In genomic region chr6:122323361-122323760, GRCh38 we compare ENCODE assay signal across 10 cellular contexts.
A peak's percentile ranks its signal among the peaks of the same experiment; 100 is the strongest.
DNase-seq lines count a peak whose midpoint lies in the region; ATAC-seq lines count a peak whose summit lies in the region.
"Had no signal": no experiment of that assay in that cellular context is flagged by ENCODE, and none has a peak within 500 bp of the region (broad histone marks: within the 10 kb centered on the region; RNA-seq: fewer than 3 reads in every experiment).

No MANE protein-coding gene starts in this region.

- H3K4me2 ChIP-seq in Karpas-422 (ENCODE audit: low read depth, low read length, poor library complexity, severe bottlenecking) = peak overlapping the region; percentile 76

- no peaks in the 10 kb centered on the region for H3K36me3 Mint-ChIP-seq in central memory CD8-positive, alpha-beta T cell (ENCODE audit: insufficient read depth)

- no peak for DNase-seq in Karpas-422
- no peak for DNase-seq in central memory CD8-positive, alpha-beta T cell (ENCODE audit: low spot score in 2 of 2)
- DNase-seq in activated gamma-delta T cell (lab: John Stamatoyannopoulos, UW) = no peak
- no peak for DNase-seq in H7
- DNase-seq in iPS-NIHi7 (ENCODE audit: extremely low spot score) = no peak
- no peak for DNase-seq in stimulated activated CD8-positive, alpha-beta memory T cell treated with anti-CD3 and anti-CD28 coated beads, Interleukin-4, amount 100 ng/mL, for 48 hours
- DNase-seq: activated CD4-positive, alpha-beta T cell treated with anti-CD3 and anti-CD28 coated beads, Interleukin-2, amount 50 U/mL, for 1 hour; NCI-H1417 treated with DMSO at 0.1 percent for 48 hours had no signal

- H3K4me1 ChIP-seq in Karpas-422 (ENCODE audit: low read length) = peaks cover 6% of the 10 kb centered on the region; the same call in 1 of the 2 replicates
- H3K4me1 ChIP-seq in rectal smooth muscle tissue (ENCODE audit: control insufficient read depth, insufficient read depth, low read length) = no peaks in the 10 kb centered on the region

- no peaks in the 10 kb centered on the region for H3K79me2 ChIP-seq in Karpas-422 (ENCODE audit: low read length)

- no peaks in the 10 kb centered on the region for H3K9me3 ChIP-seq in Karpas-422 (ENCODE audit: low read length)

- peak overlapping the region; percentile 46 for H3K9ac ChIP-seq in Karpas-422 (ENCODE audit: low read length)
- H3K9ac ChIP-seq in rectal smooth muscle tissue (ENCODE audit: low read length) = no peak overlapping the region

- peak overlapping the region; percentile 75 for H3K4me3 Mint-ChIP-seq in central memory CD8-positive, alpha-beta T cell

- H4K20me1 ChIP-seq in Karpas-422 (ENCODE audit: insufficient read depth, low read depth, low read length) = no peaks in the 10 kb centered on the region

- H3K4me3 ChIP-seq in Karpas-422 (ENCODE audit: low read length) (peak overlapping the region; percentile 65), rectal smooth muscle tissue (ENCODE audit: low read length) (peak overlapping the region; percentile 32), H7 (ENCODE audit: insufficient read depth, low read depth, low read length) (no peak overlapping the region)

- no peaks in the 10 kb centered on the region for H3K36me3 ChIP-seq in Karpas-422 (ENCODE audit: insufficient read depth, low read length)
- H3K36me3 ChIP-seq in rectal smooth muscle tissue (ENCODE audit: control insufficient read depth, insufficient read depth, low read length) = no peaks in the 10 kb centered on the region
- H3K36me3 ChIP-seq in H7 (replicated peaks; ENCODE audit: control insufficient read depth, insufficient read depth, low read length) = no peaks in the 10 kb centered on the region

- H3K9me2 ChIP-seq in Karpas-422 (replicated peaks; ENCODE audit: insufficient read depth, low read length) = no peaks in the 10 kb centered on the region

- peaks cover 18% of the 10 kb centered on the region for H3K4me1 Mint-ChIP-seq in central memory CD8-positive, alpha-beta T cell

- no peaks in the 10 kb centered on the region for H3K9me3 Mint-ChIP-seq in central memory CD8-positive, alpha-beta T cell

- no peaks in the 10 kb centered on the region for H3K27me3 ChIP-seq in Karpas-422 (ENCODE audit: low read length)
- H3K27me3 ChIP-seq in rectal smooth muscle tissue (ENCODE audit: control insufficient read depth, insufficient read depth, low read length) = no peaks in the 10 kb centered on the region
- no peaks in the 10 kb centered on the region for H3K27me3 ChIP-seq in H7 (ENCODE audit: control insufficient read depth, insufficient read depth, low read length)

- peak overlapping the region; percentile 73; the same call in 1 of the 2 replicates for H2AFZ ChIP-seq in Karpas-422 (ENCODE audit: low read length)

- peak; percentile 46 for ATAC-seq in GM18511 (IDR thresholded peaks at IDR 0.05; ENCODE audit: unreplicated experiment)
- no peak for ATAC-seq in central memory CD8-positive, alpha-beta T cell (replicated peaks; ENCODE audit: extremely low read depth, poor library complexity, severe bottlenecking)

- H3K27ac ChIP-seq in Karpas-422 (ENCODE audit: low read length) (no peak overlapping the region), rectal smooth muscle tissue (ENCODE audit: low read depth, low read length) (no peak overlapping the region)

- H3K27ac Mint-ChIP-seq in central memory CD8-positive, alpha-beta T cell (ENCODE audit: low read depth) = peak overlapping the region; percentile 38

- no peaks in the 10 kb centered on the region for H3K27me3 Mint-ChIP-seq in central memory CD8-positive, alpha-beta T cell
